8 cellular contexts compared by ENCODE assay signal in the genomic region with DNA sequence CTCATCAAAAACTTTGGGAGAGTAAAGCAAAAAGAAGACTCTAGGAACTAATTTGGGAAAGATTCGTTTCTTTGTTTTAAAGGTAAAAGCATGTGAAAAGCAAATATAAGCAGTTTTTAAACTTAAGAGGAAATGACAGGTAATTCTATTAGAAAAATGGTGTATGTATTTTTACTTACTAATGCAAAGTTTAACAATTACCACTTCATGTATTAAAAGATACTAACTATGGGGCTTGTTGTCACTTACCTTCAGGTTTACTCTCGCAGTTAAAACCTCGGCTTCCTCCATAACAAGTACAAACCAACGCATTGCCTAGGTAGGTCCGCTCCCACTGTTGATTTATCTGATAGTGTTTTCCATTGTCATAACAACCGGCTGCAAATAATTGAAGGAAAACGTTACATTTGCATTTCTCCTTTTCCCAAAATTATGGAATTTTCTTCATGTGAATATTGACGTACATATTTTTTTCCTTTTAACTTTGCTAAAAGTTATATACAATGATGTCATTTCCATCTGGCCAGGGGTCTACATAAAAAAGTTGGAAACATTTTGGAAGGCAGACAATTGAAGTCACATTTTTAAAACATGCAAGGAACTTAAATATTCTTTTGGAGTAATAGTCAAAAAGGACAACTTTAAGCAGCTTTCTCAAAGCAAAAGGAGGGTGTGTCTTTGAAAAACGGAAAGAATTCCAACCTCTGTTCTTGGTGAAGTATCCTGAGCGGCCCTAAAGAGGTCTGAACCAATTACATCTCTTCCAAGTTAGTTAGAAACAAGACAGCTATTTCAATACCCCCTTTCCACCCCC. TPM values are rescaled to one million over a fixed set of nuclear protein-coding genes. Genes with fewer than 3 reads are reported as not detected.
A peak's percentile ranks its signal among the peaks of the same experiment; 100 is the strongest.
DNase-seq lines count a peak whose midpoint lies in the region; ATAC-seq, FAIRE-seq and TF ChIP-seq lines count a peak whose summit lies in the region.

No MANE protein-coding gene starts in this region.

- peak overlapping the region; percentile 98 for H3K9ac ChIP-seq in astrocyte (ENCODE audit: low read length)

- H3K27ac ChIP-seq in astrocyte (ENCODE audit: low read depth, low read length) = peak overlapping the region; percentile 97
- no peak overlapping the region for H3K27ac ChIP-seq in thymus (ENCODE audit: low read depth)

- H3K27me3 ChIP-seq in astrocyte (ENCODE audit: insufficient read depth, low read length) = no peaks in the 10 kb centered on the region
- peaks cover 33% of the 10 kb centered on the region for H3K27me3 ChIP-seq in thymus (ENCODE audit: control insufficient read depth, insufficient read depth)

- H3K27me3 Mint-ChIP-seq in activated CD8-positive, alpha-beta memory T cell treated with anti-CD3 and anti-CD28 coated beads, Interleukin-2, amount 10 ng/mL, durations not matched to agents 7 days and 5 days = peaks cover 82% of the 10 kb centered on the region
- H3K27me3 Mint-ChIP-seq in astrocyte (ENCODE audit: low read depth, unreplicated experiment) = no peaks in the 10 kb centered on the region

- H3K9me3 ChIP-seq in astrocyte (ENCODE audit: insufficient read depth, low read depth, low read length) = no peaks in the 10 kb centered on the region
- H3K9me3 ChIP-seq in thymus (ENCODE audit: control insufficient read depth) = no peaks in the 10 kb centered on the region

- H3K79me2 ChIP-seq in astrocyte (ENCODE audit: insufficient read depth, low read length) = peaks cover 81% of the 10 kb centered on the region

- ATAC-seq in activated CD8-positive, alpha-beta memory T cell treated with anti-CD3 and anti-CD28 coated beads, Interleukin-2, amount 10 ng/mL, durations not matched to agents 7 days and 5 days = no peak
- ATAC-seq in HG03045 (IDR thresholded peaks at IDR 0.05; ENCODE audit: unreplicated experiment) (no peak), HG03432 (IDR thresholded peaks at IDR 0.05; ENCODE audit: unreplicated experiment) (no peak)

- H2AFZ ChIP-seq in astrocyte (ENCODE audit: low read depth, low read length) = no peak overlapping the region

- no peak overlapping the region for H3K27ac Mint-ChIP-seq in activated CD8-positive, alpha-beta memory T cell treated with anti-CD3 and anti-CD28 coated beads, Interleukin-2, amount 10 ng/mL, durations not matched to agents 7 days and 5 days
- H3K27ac Mint-ChIP-seq in astrocyte (ENCODE audit: unreplicated experiment) = peak overlapping the region; percentile 84

- no peak for TF ChIP-seq CTCF in astrocyte (IDR thresholded peaks at IDR 0.05; ENCODE audit: insufficient read depth, low read depth, low read length)

- H3K4me3 ChIP-seq in astrocyte (ENCODE audit: insufficient read depth, low read depth, low read length) (peak overlapping the region; percentile 99), thymus (ENCODE audit: low read length) (peak overlapping the region; percentile 50)

- H3K36me3 Mint-ChIP-seq in activated CD8-positive, alpha-beta memory T cell treated with anti-CD3 and anti-CD28 coated beads, Interleukin-2, amount 10 ng/mL, durations not matched to agents 7 days and 5 days = no peaks in the 10 kb centered on the region
- peaks cover 49% of the 10 kb centered on the region for H3K36me3 Mint-ChIP-seq in astrocyte (ENCODE audit: low read depth, unreplicated experiment)

- H3K36me3 ChIP-seq in astrocyte (ENCODE audit: insufficient read depth, low read length) (peaks cover 53% of the 10 kb centered on the region), thymus (ENCODE audit: control insufficient read depth, insufficient read depth) (no peaks in the 10 kb centered on the region)

- FAIRE-seq in astrocyte (lab: Jason Lieb, UNC) = no peak

- no peak for DNase-seq in activated CD8-positive, alpha-beta memory T cell treated with anti-CD3 and anti-CD28 coated beads, Interleukin-2, amount 10 ng/mL, durations not matched to agents 7 days and 5 days
- no peak for DNase-seq in activated CD8-positive, alpha-beta memory T cell treated with anti-CD3 and anti-CD28 coated beads, Interleukin-2, amount 50 U/mL, for 48 hours
- DNase-seq in astrocyte (ENCODE audit: low read depth) (no peak), left kidney (ENCODE audit: low read depth, low spot score) (peak; percentile 45), SHP77 treated with DMSO at 0.1 percent for 48 hours (lab: John Stamatoyannopoulos, UW) (no peak)

- H3K9me3 Mint-ChIP-seq in activated CD8-positive, alpha-beta memory T cell treated with anti-CD3 and anti-CD28 coated beads, Interleukin-2, amount 10 ng/mL, durations not matched to agents 7 days and 5 days (ENCODE audit: low read depth) = no peaks in the 10 kb centered on the region
- no peaks in the 10 kb centered on the region for H3K9me3 Mint-ChIP-seq in astrocyte (ENCODE audit: unreplicated experiment)

- H3K4me2 ChIP-seq in astrocyte (ENCODE audit: low read length) = peak overlapping the region; percentile 89

- peaks cover 16% of the 10 kb centered on the region for H3K4me1 Mint-ChIP-seq in activated CD8-positive, alpha-beta memory T cell treated with anti-CD3 and anti-CD28 coated beads, Interleukin-2, amount 10 ng/mL, durations not matched to agents 7 days and 5 days
- H3K4me1 Mint-ChIP-seq in astrocyte (ENCODE audit: low read depth, unreplicated experiment) = peaks cover 27% of the 10 kb centered on the region

- 65% methylated on average over 10 of the region's 10 CpGs for WGBS in thymus

- H3K4me1 ChIP-seq in astrocyte (ENCODE audit: insufficient read depth, low read length) (peaks cover 36% of the 10 kb centered on the region), thymus (ENCODE audit: control insufficient read depth, insufficient read depth, low read length) (no peaks in the 10 kb centered on the region)

- peaks cover 59% of the 10 kb centered on the region for H4K20me1 ChIP-seq in astrocyte (ENCODE audit: insufficient read depth, low read length)

- H3K4me3 Mint-ChIP-seq in activated CD8-positive, alpha-beta memory T cell treated with anti-CD3 and anti-CD28 coated beads, Interleukin-2, amount 10 ng/mL, durations not matched to agents 7 days and 5 days = peak overlapping the region; percentile 60
- H3K4me3 Mint-ChIP-seq in astrocyte (ENCODE audit: unreplicated experiment) = peak overlapping the region; percentile 99

- CTCF ChIA-PET in activated CD8-positive, alpha-beta memory T cell treated with anti-CD3 and anti-CD28 coated beads, Interleukin-2, amount 10 ng/mL, durations not matched to agents 7 days and 5 days (lab: Charles Lee) = no interaction called here

RNA-seq across cellular contexts. Expression of gene FN1, which starts 1.2 kb away (rescaled TPM):
- total RNA-seq in activated CD8-positive, alpha-beta memory T cell treated with anti-CD3 and anti-CD28 coated beads, Interleukin-2, amount 10 ng/mL, durations not matched to agents 7 days and 5 days = 1 to 10 TPM in 1 of 2 experiments, under 1 TPM in 1; 0.70 to 2.5 TPM
- 17,010 and 22,524 TPM in 2 replicates for total RNA-seq in astrocyte
- polyA plus RNA-seq in thymus = 439 TPM

Comparison
In these comparisons a context has a peak if more than half of its experiments do, and no peak if none do; other contexts are left out.
1. RNA of gene FN1, which starts 1.2 kb away (total RNA-seq): 17,010 to 22,524 TPM in astrocyte; 0.70 to 2.5 TPM in activated CD8-positive, alpha-beta memory T cell treated with anti-CD3 and anti-CD28 coated beads, Interleukin-2, amount 10 ng/mL, durations not matched to agents 7 days and 5 days; every median in the first group is over 1,000 times any median in the second.